Comparison of ENCODE assay signal across 11 cellular contexts in genomic region chr15:62163397-62163796, GRCh38. TPM values are rescaled to one million over a fixed set of nuclear protein-coding genes. Genes with fewer than 3 reads are reported as not detected.
DNase-seq lines count a peak whose midpoint lies in the region; ATAC-seq and TF ChIP-seq lines count a peak whose summit lies in the region.
"Had no signal": no experiment of that assay in that cellular context is flagged by ENCODE, and none has a peak within 500 bp of the region (broad histone marks: within the 10 kb centered on the region; RNA-seq: fewer than 3 reads in every experiment).

No MANE protein-coding gene starts in this region.

- peaks cover 0 to 15% (median 12%) of the 10 kb centered on the region in 4 donors for H3K4me1 Mint-ChIP-seq in CD4-positive, CD25-positive, alpha-beta regulatory T cell
- H3K4me1 Mint-ChIP-seq in H9 (peaks cover 7 to 11% of the 10 kb centered on the region in 2 experiments), endodermal cell (peaks cover 2% of the 10 kb centered on the region), osteocyte (ENCODE audit: unreplicated experiment) (peaks cover 17% of the 10 kb centered on the region)

- no peak overlapping the region for H2BK12ac ChIP-seq in H9 (ENCODE audit: insufficient read length, low read depth, low read length)

- H4K20me1 ChIP-seq in H9 (ENCODE audit: control insufficient read depth, insufficient read depth, insufficient read length) = no peaks in the 10 kb centered on the region

- H4K8ac ChIP-seq in H9 (replicated peaks; ENCODE audit: insufficient read length, low read depth, low read length) = no peak overlapping the region

- H2BK20ac ChIP-seq in H9 (ENCODE audit: low read depth, low read length, poor library complexity, severe bottlenecking) = no peak overlapping the region

- H3K9ac ChIP-seq in H9 (ENCODE audit: extremely low read depth, insufficient read length, low read length) (no peak overlapping the region), endodermal cell (ENCODE audit: extremely low read depth, low read length, poor library complexity, severe bottlenecking) (no peak overlapping the region)

- no peak for DNase-seq in CD4-positive, CD25-positive, alpha-beta regulatory T cell
- DNase-seq in H9 = no peak
- no peak for DNase-seq in endodermal cell
- no peak for DNase-seq in osteocyte (ENCODE audit: extremely low spot score, unreplicated experiment)
- no peak for DNase-seq in DMS153 treated with DMSO at 0.1 percent for 48 hours (lab: John Stamatoyannopoulos, UW; ENCODE audit: unreplicated experiment)
- no peak for DNase-seq in NCI-H510A treated with DMSO at 0.1 percent for 48 hours (lab: John Stamatoyannopoulos, UW)
- no peak for DNase-seq in OCI-M1 (lab: John Stamatoyannopoulos, UW)
- no peak for DNase-seq in brain microvascular endothelial cell
- DNase-seq: natural killer cell, SHP77 had no signal

- no peak overlapping the region for H3K4ac ChIP-seq in H9 (ENCODE audit: low read depth, low read length)

- no peak overlapping the region for H3K4me3 ChIP-seq in CD4-positive, CD25-positive, alpha-beta regulatory T cell (ENCODE audit: low read depth, low read length)
- H3K4me3 ChIP-seq in endodermal cell (ENCODE audit: low read length) (no peak overlapping the region), brain microvascular endothelial cell (ENCODE audit: low read depth, low read length) (no peak overlapping the region)

- no peak overlapping the region for H4K5ac ChIP-seq in H9 (ENCODE audit: insufficient read length, low read depth, low read length)

- peaks cover 48% of the 10 kb centered on the region for H3K27me3 ChIP-seq in CD4-positive, CD25-positive, alpha-beta regulatory T cell (ENCODE audit: control insufficient read depth, insufficient read depth, low read length)
- peaks cover 24% of the 10 kb centered on the region; the same call in 1 of the 2 replicates for H3K27me3 ChIP-seq in H9 (ENCODE audit: insufficient read depth, low read length)
- peaks cover 75% of the 10 kb centered on the region for H3K27me3 ChIP-seq in endodermal cell (ENCODE audit: control insufficient read depth, insufficient read depth, low read length, poor library complexity, severe bottlenecking)
- H3K27me3 ChIP-seq in brain microvascular endothelial cell (replicated peaks) = peaks cover 36% of the 10 kb centered on the region

- no peaks in the 10 kb centered on the region for H3K79me2 ChIP-seq in H9 (ENCODE audit: insufficient read depth, low read length)

- H2BK5ac ChIP-seq in H9 (ENCODE audit: insufficient read length, low read length) = no peak overlapping the region

- H3K36me3 ChIP-seq in CD4-positive, CD25-positive, alpha-beta regulatory T cell (ENCODE audit: control insufficient read depth, insufficient read depth, low read length) = no peaks in the 10 kb centered on the region
- H3K36me3 ChIP-seq in endodermal cell (ENCODE audit: control insufficient read depth, insufficient read depth, low read length) = no peaks in the 10 kb centered on the region
- H3K36me3 ChIP-seq in brain microvascular endothelial cell (replicated peaks) = no peaks in the 10 kb centered on the region

- peaks cover 0 to 2% of the 10 kb centered on the region in 2 experiments for H3K9me3 ChIP-seq in CD4-positive, CD25-positive, alpha-beta regulatory T cell (ENCODE audit: control insufficient read depth in 2 of 2, low read length in 2 of 2)
- H3K9me3 ChIP-seq in H9 (ENCODE audit: control insufficient read depth, low read depth, low read length) = no peaks in the 10 kb centered on the region
- H3K9me3 ChIP-seq in endodermal cell (ENCODE audit: control insufficient read depth, low read length) = no peaks in the 10 kb centered on the region

- no peak overlapping the region for H3K27ac ChIP-seq in CD4-positive, CD25-positive, alpha-beta regulatory T cell (ENCODE audit: insufficient read depth, low read length, poor library complexity, severe bottlenecking)
- H3K27ac ChIP-seq in H9 (ENCODE audit: insufficient read length, low read depth, low read length) = no peak overlapping the region
- H3K27ac ChIP-seq in endodermal cell (ENCODE audit: low read depth, low read length) = no peak overlapping the region
- H3K27ac ChIP-seq in brain microvascular endothelial cell = no peak overlapping the region

- no peak overlapping the region for H2AK5ac ChIP-seq in H9 (ENCODE audit: insufficient read length, low read length)

- peaks cover 12% of the 10 kb centered on the region for H3K23me2 ChIP-seq in H9 (ENCODE audit: insufficient read length, low read depth, low read length, poor library complexity, severe bottlenecking)

- ATAC-seq in CD4-positive, CD25-positive, alpha-beta regulatory T cell (ENCODE audit: low read depth in 2 of 2) = no peak
- ATAC-seq: natural killer cell had no signal

- no peak overlapping the region for H3K56ac ChIP-seq in H9 (ENCODE audit: insufficient read length, low read depth, low read length)

- peaks cover 12% of the 10 kb centered on the region for H3K4me1 ChIP-seq in CD4-positive, CD25-positive, alpha-beta regulatory T cell (ENCODE audit: control insufficient read depth, insufficient read depth, low read length, poor library complexity, severe bottlenecking)
- H3K4me1 ChIP-seq in H9 (ENCODE audit: insufficient read depth, low read length) (no peaks in the 10 kb centered on the region), endodermal cell (ENCODE audit: control insufficient read depth, insufficient read depth, low read length) (no peaks in the 10 kb centered on the region)

- in situ Hi-C loops in brain microvascular endothelial cell (cut with HindIII; ENCODE audit: low pct_ligation_motif_present, low sequenced_read_pairs) = no loop called here

- no CpG with 5 or more reads among the region's 9 CpGs for WGBS in H9 (ENCODE audit: extremely low coverage, insufficient read length, low lambda C conversion rate)
- 95 to 97% methylated on average over 5 to 7 of the region's 9 CpGs for WGBS in endodermal cell (ENCODE audit: insufficient coverage in 1 of 2, insufficient read length in 1 of 2), 2 experiments

- H3K4me3 Mint-ChIP-seq in CD4-positive, CD25-positive, alpha-beta regulatory T cell = peak overlapping the region in 3 of 4 donors; percentile 15 to 82 (median 40)
- H3K4me3 Mint-ChIP-seq in H9 (peak overlapping the region in 1 of 2 experiments; percentile 69; a peak in 3 of 5 replicates), endodermal cell (peak overlapping the region; percentile 14), osteocyte (ENCODE audit: unreplicated experiment) (peak overlapping the region; percentile 16)
- H3K4me3 Mint-ChIP-seq: natural killer cell had no signal

- no peak overlapping the region for H3K27ac Mint-ChIP-seq in CD4-positive, CD25-positive, alpha-beta regulatory T cell
- H3K27ac Mint-ChIP-seq in H9 = no peak overlapping the region
- H3K27ac Mint-ChIP-seq in endodermal cell = no peak overlapping the region
- no peak overlapping the region for H3K27ac Mint-ChIP-seq in osteocyte (ENCODE audit: unreplicated experiment)
- H3K27ac Mint-ChIP-seq: natural killer cell had no signal

- TF ChIP-seq CTCF in H9 (conservative IDR thresholded peaks at IDR 0.05) (no peak), endodermal cell (conservative IDR thresholded peaks at IDR 0.05) (no peak), osteocyte (IDR thresholded peaks at IDR 0.05) (no peak), brain microvascular endothelial cell (IDR thresholded peaks at IDR 0.05; ENCODE audit: low read depth, low read length, missing control alignments) (no peak)

- peak overlapping the region; percentile 25 for H3K4me2 ChIP-seq in H9 (ENCODE audit: insufficient read depth, insufficient read length, low read length)

- no peak overlapping the region for H3K23ac ChIP-seq in H9 (ENCODE audit: insufficient read length, low read depth, low read length)

- H3K27me3 Mint-ChIP-seq in CD4-positive, CD25-positive, alpha-beta regulatory T cell = peaks cover 81% of the 10 kb centered on the region
- peaks cover 77% of the 10 kb centered on the region for H3K27me3 Mint-ChIP-seq in H9 (ENCODE audit: low read depth)
- H3K27me3 Mint-ChIP-seq in endodermal cell (ENCODE audit: insufficient read depth) = peaks cover 72% of the 10 kb centered on the region
- H3K27me3 Mint-ChIP-seq in osteocyte (ENCODE audit: unreplicated experiment) = peaks cover 76% of the 10 kb centered on the region

- no peak overlapping the region for H3K18ac ChIP-seq in H9 (ENCODE audit: insufficient read length, low read depth, low read length)

- no peak overlapping the region for H3K14ac ChIP-seq in H9 (ENCODE audit: insufficient read depth, low read length)

- no peaks in the 10 kb centered on the region for H3K36me3 Mint-ChIP-seq in CD4-positive, CD25-positive, alpha-beta regulatory T cell
- no peaks in the 10 kb centered on the region for H3K36me3 Mint-ChIP-seq in H9 (ENCODE audit: insufficient read depth in 1 of 3, low read depth in 3 of 3)
- H3K36me3 Mint-ChIP-seq in endodermal cell (ENCODE audit: low read depth) = no peaks in the 10 kb centered on the region
- no peaks in the 10 kb centered on the region for H3K36me3 Mint-ChIP-seq in osteocyte (ENCODE audit: unreplicated experiment)

- no peaks in the 10 kb centered on the region for H3K79me1 ChIP-seq in H9 (ENCODE audit: insufficient read depth, low read depth, low read length, poor library complexity, severe bottlenecking)

- H3T11ph ChIP-seq in H9 (ENCODE audit: low read length) = no peak overlapping the region

- no peak overlapping the region for H2AFZ ChIP-seq in H9 (ENCODE audit: low read length)

- H2BK120ac ChIP-seq in H9 (ENCODE audit: low read depth, low read length, poor library complexity, severe bottlenecking) = no peak overlapping the region

- H2BK15ac ChIP-seq in H9 (ENCODE audit: low read depth, low read length) = no peak overlapping the region

- H3K9me3 Mint-ChIP-seq in CD4-positive, CD25-positive, alpha-beta regulatory T cell = peaks cover 0 to 6% (median 0%) of the 10 kb centered on the region in 7 donors
- H3K9me3 Mint-ChIP-seq in H9 = peaks cover 0 to 3% of the 10 kb centered on the region in 2 experiments; a peak in 1 of 5 replicates
- H3K9me3 Mint-ChIP-seq in endodermal cell = peaks cover 2% of the 10 kb centered on the region
- peaks cover 3% of the 10 kb centered on the region for H3K9me3 Mint-ChIP-seq in osteocyte (ENCODE audit: unreplicated experiment)

- H4K91ac ChIP-seq in H9 (ENCODE audit: insufficient read length, low read depth, low read length) = no peak overlapping the region

RNA-seq across cellular contexts. Expression of gene C2CD4B, which starts 1.7 kb away (rescaled TPM):
- total RNA-seq in CD4-positive, CD25-positive, alpha-beta regulatory T cell = 0.74 TPM
- under 1 TPM in 1 of 4 donors, not detected in 3; 0.92 TPM for polyA plus RNA-seq in CD4-positive, CD25-positive, alpha-beta regulatory T cell
- 0.13 and 0.22 TPM in 2 replicates for total RNA-seq in H9 (2021)
- under 1 TPM; 0.22 to 0.66 TPM for total RNA-seq in endodermal cell
- 0.18 TPM for polyA plus RNA-seq in endodermal cell (2013, experiment 1 of 2)
- polyA plus RNA-seq in endodermal cell (2013, experiment 2 of 2) = 0.29 TPM
- total RNA-seq in osteocyte = not detected in 2 replicates
- total RNA-seq: HT1080 had no signal
